15 cellular contexts compared by ENCODE assay signal in the genomic region with DNA sequence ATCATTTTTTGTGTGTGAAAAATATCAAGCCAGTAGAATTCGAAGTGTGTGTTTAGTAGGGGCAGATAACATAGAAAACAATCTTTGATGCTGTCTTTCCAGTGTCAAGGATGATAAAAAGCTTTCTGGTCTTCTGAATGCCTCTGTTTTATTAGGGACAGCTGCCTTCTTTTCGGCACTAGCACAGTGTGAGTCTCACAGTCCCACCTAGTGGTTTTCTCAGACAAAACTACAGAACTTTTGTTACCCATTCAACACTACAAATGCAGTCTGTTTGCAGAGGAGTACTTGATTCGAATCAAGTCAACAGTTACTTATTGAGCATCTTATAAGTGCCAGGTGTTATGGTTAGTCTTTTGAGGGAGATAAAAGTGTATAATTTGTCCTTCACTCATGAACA. TPM values are rescaled to one million over a fixed set of nuclear protein-coding genes. Genes with fewer than 3 reads are reported as not detected.
DNase-seq lines count a peak whose midpoint lies in the region; ATAC-seq and TF ChIP-seq lines count a peak whose summit lies in the region.
"Had no signal": no experiment of that assay in that cellular context is flagged by ENCODE, and none has a peak within 500 bp of the region (broad histone marks: within the 10 kb centered on the region; RNA-seq: fewer than 3 reads in every experiment).

No MANE protein-coding gene starts in this region.

- H3K36me3 Mint-ChIP-seq in chondrocyte (ENCODE audit: low read depth) = peaks cover 2% of the 10 kb centered on the region
- no peaks in the 10 kb centered on the region for H3K36me3 Mint-ChIP-seq in neural progenitor cell

- no peak overlapping the region for H2AFZ ChIP-seq in neural progenitor cell (replicated peaks)

- H3K9ac ChIP-seq in neural progenitor cell = no peak overlapping the region

- no peaks in the 10 kb centered on the region for H3K9me3 ChIP-seq in neural progenitor cell (ENCODE audit: low read depth)

- no peak overlapping the region for H3K4me2 ChIP-seq in neural progenitor cell

- H3F3A ChIP-seq in neural progenitor cell (ENCODE audit: low read depth) = no peaks in the 10 kb centered on the region

- H3K9me3 Mint-ChIP-seq in chondrocyte (ENCODE audit: low read depth) (peaks cover 22% of the 10 kb centered on the region), neural progenitor cell (peaks cover 2% of the 10 kb centered on the region)

- ATAC-seq in GM19463 (IDR thresholded peaks at IDR 0.05; ENCODE audit: unreplicated experiment) (no peak), HG03025 (IDR thresholded peaks at IDR 0.05; ENCODE audit: low FRiP score, unreplicated experiment) (no peak)
- ATAC-seq: activated T-cell treated with anti-CD3 and anti-CD28 coated beads, Interleukin-2, amount 50 U/mL, for 4 hours had no signal

- DNase-seq in DMS 273 (lab: John Stamatoyannopoulos, UW; ENCODE audit: unreplicated experiment) = peak; percentile 31
- DNase-seq in DMS 273 treated with DMSO at 0.1 percent for 48 hours (lab: John Stamatoyannopoulos, UW) = no peak
- DNase-seq in LHCN-M2 (ENCODE audit: low read depth) = peak; percentile 50
- DNase-seq in chondrocyte (ENCODE audit: low spot score) = no peak
- peak; percentile 27 for DNase-seq in neural progenitor cell (ENCODE audit: low spot score)
- DNase-seq in DMS79 treated with DMSO at 0.1 percent for 48 hours (lab: John Stamatoyannopoulos, UW) = no peak
- DNase-seq: activated T-cell treated with anti-CD3 and anti-CD28 coated beads, Interleukin-2, amount 50 U/mL, for 4 hours; cortex of kidney; NCI-H1694; occipital lobe; T-helper 1 cell; transverse colon had no signal

- H3K27me3 Mint-ChIP-seq in chondrocyte (ENCODE audit: low read depth) (peaks cover 18% of the 10 kb centered on the region), neural progenitor cell (ENCODE audit: insufficient read depth, low read depth) (peaks cover 4% of the 10 kb centered on the region)

- H3K27ac Mint-ChIP-seq in chondrocyte (ENCODE audit: unreplicated experiment) = no peak overlapping the region
- H3K27ac Mint-ChIP-seq in neural progenitor cell = no peak overlapping the region

- no peaks in the 10 kb centered on the region for H3K36me3 ChIP-seq in neural progenitor cell
- H3K36me3 ChIP-seq: transverse colon had no signal

- H3K4me3 ChIP-seq in neural progenitor cell = no peak overlapping the region
- H3K4me3 ChIP-seq: transverse colon had no signal

- H3K79me2 ChIP-seq in neural progenitor cell (ENCODE audit: low read depth) = no peaks in the 10 kb centered on the region

- peak; percentile 70 for TF ChIP-seq CTCF in chondrocyte (IDR thresholded peaks at IDR 0.05)
- peak; percentile 23 for TF ChIP-seq CTCF in neural progenitor cell (IDR thresholded peaks at IDR 0.05)

- H4K20me1 ChIP-seq in neural progenitor cell (ENCODE audit: low read depth) = no peaks in the 10 kb centered on the region

- no peaks in the 10 kb centered on the region for H3K4me1 Mint-ChIP-seq in chondrocyte (ENCODE audit: low read depth)
- no peaks in the 10 kb centered on the region for H3K4me1 Mint-ChIP-seq in neural progenitor cell

- H3K27me3 ChIP-seq in neural progenitor cell = no peaks in the 10 kb centered on the region
- H3K27me3 ChIP-seq: transverse colon had no signal

- H3K4me3 Mint-ChIP-seq in chondrocyte (ENCODE audit: unreplicated experiment) (no peak overlapping the region), neural progenitor cell (no peak overlapping the region)
- H3K4me3 Mint-ChIP-seq: activated T-cell treated with anti-CD3 and anti-CD28 coated beads, Interleukin-2, amount 50 U/mL, for 4 hours had no signal

- H3K27ac ChIP-seq in neural progenitor cell = no peak overlapping the region
- H3K27ac ChIP-seq: 22Rv1, transverse colon had no signal

- H3K4me1 ChIP-seq in neural progenitor cell = no peaks in the 10 kb centered on the region
- H3K4me1 ChIP-seq: transverse colon had no signal

RNA-seq across cellular contexts. Expression of a gene that starts 30.6 kb away (rescaled TPM):
- 1.9 and 3.0 TPM in 2 replicates for total RNA-seq in LHCN-M2 (2014; rRNA removed)
- 0.49 TPM for polyA plus RNA-seq in LHCN-M2 (2012)
- total RNA-seq in chondrocyte = 0.21 TPM in 1 of 3 replicates, not detected in the others
- total RNA-seq in neural progenitor cell (ENCODE audit: low replicate concordance) = 0.47 and 0.65 TPM in 2 replicates
- total RNA-seq: occipital lobe had no signal

Comparison
In these comparisons a context has a peak if more than half of its experiments do, and no peak if none do; other contexts are left out.
1. DNase-seq: peak in DMS 273 (single experiment), LHCN-M2 (single experiment) and neural progenitor cell (single experiment); none in DMS 273 treated with DMSO at 0.1 percent for 48 hours (single experiment), chondrocyte (single experiment) and DMS79 treated with DMSO at 0.1 percent for 48 hours (single experiment).